In genomic region chrX:54044126-54044876, GRCh38 we compare ENCODE assay signal across 8 cellular contexts. TPM values are rescaled to one million over a fixed set of nuclear protein-coding genes. Genes with fewer than 3 reads are reported as not detected.
DNase-seq lines count a peak whose midpoint lies in the region; ATAC-seq and TF ChIP-seq lines count a peak whose summit lies in the region.

Gene PHF8, minus strand, starts transcription at chrX:54044473. Its CDS starts 1,745 bp downstream, at chrX:54042728.

- H3K9ac ChIP-seq in mucosa of rectum (ENCODE audit: low read depth in 1 of 2, low read length in 2 of 2) = peak within 1 kb of the TSS; percentile 79 to 85

- DNase-seq in DMS53 treated with DMSO at 0.1 percent for 48 hours (lab: John Stamatoyannopoulos, UW; ENCODE audit: unreplicated experiment) (peak; percentile 84), Peyer's patch (peak; percentile 93 to 98 (median 94)), erythroblast (lab: John Stamatoyannopoulos, UW) (peak; percentile 97)
- DNase-seq in activated T-cell treated with anti-CD3 and anti-CD28 coated beads, Interleukin-2, amount 50 U/mL, for 48 hours = peak; percentile 90 to 94
- peak; percentile 84 to 89 for DNase-seq in stimulated activated CD8-positive, alpha-beta memory T cell treated with anti-CD3 and anti-CD28 coated beads, Interleukin-4, amount 100 ng/mL, for 4 hours (ENCODE audit: low read depth in 2 of 2, low spot score in 1 of 2)

- no peak for TF ChIP-seq CTCF in Peyer's patch (IDR thresholded peaks at IDR 0.05)

- TF ChIP-seq POLR2A in Peyer's patch (IDR thresholded peaks at IDR 0.05) (peak in 1 of 2 donors; percentile 15), erythroblast (IDR thresholded peaks at IDR 0.05; ENCODE audit: low read length) (peak; percentile 67)

- peak; percentile 80 for ATAC-seq in GM21825 (IDR thresholded peaks at IDR 0.05; ENCODE audit: unreplicated experiment)

- peak within 1 kb of the TSS; percentile 88 for H3K27ac ChIP-seq in KOPT-K1 (ENCODE audit: low read depth, low read length, poor library complexity, severe bottlenecking)
- H3K27ac ChIP-seq in Peyer's patch = peak within 1 kb of the TSS; percentile 87 to 95 (median 92)
- peak within 1 kb of the TSS; percentile 91 to 93 for H3K27ac ChIP-seq in mucosa of rectum (ENCODE audit: low read depth in 2 of 2, low read length in 2 of 2)

- H3K9me3 ChIP-seq in KOPT-K1 (ENCODE audit: insufficient read depth, low read length, poor library complexity, severe bottlenecking) (no peaks in the 10 kb centered on the region), Peyer's patch (no peaks in the 10 kb centered on the region), mucosa of rectum (ENCODE audit: control insufficient read depth in 2 of 2, low read length in 2 of 2) (no peaks in the 10 kb centered on the region)

- peak within 1 kb of the TSS; percentile 57 to 78 (median 65) for H3K4me3 ChIP-seq in Peyer's patch
- peak within 1 kb of the TSS; percentile 77 to 87 for H3K4me3 ChIP-seq in mucosa of rectum (ENCODE audit: low read length in 2 of 2)

- H3K36me3 ChIP-seq in KOPT-K1 (ENCODE audit: insufficient read depth, low read length) = peaks cover 24% of the 10 kb centered on the region
- peaks cover 0 to 14% (median 0%) of the 10 kb centered on the region in 3 donors for H3K36me3 ChIP-seq in Peyer's patch
- peaks cover 0 to 8% of the 10 kb centered on the region in 2 donors for H3K36me3 ChIP-seq in mucosa of rectum (ENCODE audit: control insufficient read depth in 2 of 2, insufficient read depth in 2 of 2, low read length in 2 of 2)

- H3K27me3 ChIP-seq in Peyer's patch = no peaks in the 10 kb centered on the region
- H3K27me3 ChIP-seq in mucosa of rectum (ENCODE audit: control insufficient read depth in 2 of 2, insufficient read depth in 2 of 2, low read length in 2 of 2) = no peaks in the 10 kb centered on the region

- H3K4me1 ChIP-seq in Peyer's patch (no peaks in the 10 kb centered on the region), mucosa of rectum (ENCODE audit: control insufficient read depth in 2 of 2, insufficient read depth in 2 of 2, low read length in 2 of 2) (peaks cover 0 to 5% of the 10 kb centered on the region in 2 donors)

RNA-seq across cellular contexts. Expression of gene PHF8, which starts in this region (rescaled TPM):
- total RNA-seq in Peyer's patch = 100 to 1,000 TPM in 1 of 4 donors, 10 to 100 TPM in 3; 52.5 to 188 (median 78.9) TPM

Comparison
In these comparisons a context has a peak if more than half of its experiments do, and no peak if none do; other contexts are left out.
1. Peak in every context shown above with its lines: DNase-seq, ATAC-seq, H3K4me3 ChIP-seq and H3K27ac ChIP-seq.